Comparison of ENCODE assay signal across 1 cellular context in the genomic region with DNA sequence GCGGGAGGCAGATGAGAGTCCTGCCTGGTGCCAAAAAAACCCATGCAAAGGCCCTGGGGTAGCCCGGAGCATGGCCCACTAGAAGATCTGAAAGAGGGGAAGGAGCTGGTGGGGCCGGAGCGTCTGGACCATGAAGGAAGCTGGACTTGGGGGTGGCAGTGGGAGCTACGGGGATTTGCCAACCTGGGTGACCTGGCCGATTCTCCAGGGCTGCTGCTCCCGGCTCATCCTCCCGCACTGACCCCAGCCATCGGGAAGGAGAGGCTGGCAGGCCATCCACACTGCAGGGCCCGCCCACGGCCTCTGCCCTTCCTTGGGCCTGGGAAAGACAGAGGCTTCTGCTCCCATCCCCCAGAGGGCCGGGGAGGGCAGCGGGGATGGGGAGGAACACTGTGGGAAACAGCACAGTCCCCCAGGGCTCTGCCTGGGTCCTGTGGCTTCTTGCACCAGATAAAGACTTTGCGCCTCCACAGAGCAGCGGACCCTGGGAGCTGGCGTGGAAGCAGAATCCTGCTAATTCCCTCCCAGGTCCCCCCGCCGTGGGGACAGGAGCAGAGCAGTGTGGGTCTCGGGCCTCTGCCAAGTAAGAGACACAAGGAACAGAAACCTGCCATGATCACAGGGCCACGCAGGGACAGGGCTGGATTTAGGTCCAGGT.
TF ChIP-seq lines count a peak whose summit lies in the region.

No MANE protein-coding gene starts in this region.

TF ChIP-seq in IMR-90, 13 proteins besides CTCF, POLR2A, EP300 and RAD21:
- TF ChIP-seq SMC3 (IDR thresholded peaks at IDR 0.05; ENCODE audit: low read depth, low read length) (no peak), CHD1 (IDR thresholded peaks at IDR 0.05; ENCODE audit: low read depth, low read length) (no peak), FOS (IDR thresholded peaks at IDR 0.05; ENCODE audit: low read depth, low read length) (no peak), MXI1 (IDR thresholded peaks at IDR 0.05; ENCODE audit: borderline replicate concordance, low read depth, low read length) (no peak), MAFK (IDR thresholded peaks at IDR 0.05; ENCODE audit: low read depth, low read length) (no peak), MAZ (IDR thresholded peaks at IDR 0.05; ENCODE audit: borderline replicate concordance, low read depth, low read length) (no peak), RFX5 (IDR thresholded peaks at IDR 0.05; ENCODE audit: low read depth, low read length) (no peak), RCOR1 (IDR thresholded peaks at IDR 0.05; ENCODE audit: insufficient replicate concordance, low read length) (no peak), CEBPB (IDR thresholded peaks at IDR 0.05; ENCODE audit: low read depth, low read length) (no peak), BHLHE40 (IDR thresholded peaks at IDR 0.05; ENCODE audit: low read depth, low read length) (no peak), NFE2L2 (IDR thresholded peaks at IDR 0.05; ENCODE audit: low read depth, low read length) (no peak)
- TF ChIP-seq, protein P1, sequence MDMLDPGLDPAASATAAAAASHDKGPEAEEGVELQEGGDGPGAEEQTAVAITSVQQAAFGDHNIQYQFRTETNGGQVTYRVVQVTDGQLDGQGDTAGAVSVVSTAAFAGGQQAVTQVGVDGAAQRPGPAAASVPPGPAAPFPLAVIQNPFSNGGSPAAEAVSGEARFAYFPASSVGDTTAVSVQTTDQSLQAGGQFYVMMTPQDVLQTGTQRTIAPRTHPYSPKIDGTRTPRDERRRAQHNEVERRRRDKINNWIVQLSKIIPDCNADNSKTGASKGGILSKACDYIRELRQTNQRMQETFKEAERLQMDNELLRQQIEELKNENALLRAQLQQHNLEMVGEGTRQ (IDR thresholded peaks at IDR 0.05; ENCODE audit: low read depth, low read length) = no peak
- TF ChIP-seq, protein P2, sequence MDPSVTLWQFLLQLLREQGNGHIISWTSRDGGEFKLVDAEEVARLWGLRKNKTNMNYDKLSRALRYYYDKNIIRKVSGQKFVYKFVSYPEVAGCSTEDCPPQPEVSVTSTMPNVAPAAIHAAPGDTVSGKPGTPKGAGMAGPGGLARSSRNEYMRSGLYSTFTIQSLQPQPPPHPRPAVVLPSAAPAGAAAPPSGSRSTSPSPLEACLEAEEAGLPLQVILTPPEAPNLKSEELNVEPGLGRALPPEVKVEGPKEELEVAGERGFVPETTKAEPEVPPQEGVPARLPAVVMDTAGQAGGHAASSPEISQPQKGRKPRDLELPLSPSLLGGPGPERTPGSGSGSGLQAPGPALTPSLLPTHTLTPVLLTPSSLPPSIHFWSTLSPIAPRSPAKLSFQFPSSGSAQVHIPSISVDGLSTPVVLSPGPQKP (IDR thresholded peaks at IDR 0.05; ENCODE audit: borderline replicate concordance, low read depth, low read length) = no peak
